In the genomic region with DNA sequence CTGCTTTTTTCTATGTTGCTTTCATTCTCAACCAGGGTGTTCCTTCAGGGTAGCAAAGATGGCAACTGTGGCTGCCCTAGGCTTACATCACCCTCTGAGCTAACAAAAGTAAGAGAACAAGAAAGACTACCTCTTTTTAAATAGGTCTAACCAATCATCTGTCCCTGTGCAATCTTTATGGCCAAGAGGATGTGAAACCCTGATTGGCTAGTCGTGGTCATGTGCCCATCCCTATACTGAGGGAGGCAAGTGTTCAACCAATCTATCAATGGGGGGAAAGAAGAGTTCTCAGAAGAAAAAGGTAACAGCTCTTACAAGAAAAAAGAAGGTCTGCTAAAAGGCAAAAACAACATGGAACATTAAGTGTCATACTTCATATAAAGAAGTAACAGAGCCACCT, we compare ENCODE assay signal across 29 cellular contexts. TPM values are rescaled to one million over a fixed set of nuclear protein-coding genes. Genes with fewer than 3 reads are reported as not detected.
DNase-seq lines count a peak whose midpoint lies in the region; ATAC-seq and TF ChIP-seq lines count a peak whose summit lies in the region.
"Had no signal": no experiment of that assay in that cellular context is flagged by ENCODE, and none has a peak within 500 bp of the region (broad histone marks: within the 10 kb centered on the region; RNA-seq: fewer than 3 reads in every experiment).

No MANE protein-coding gene starts in this region.

- WGBS in neuronal stem cell (ENCODE audit: extremely low coverage in 2 of 2, insufficient read length in 2 of 2, insufficient replicate concordance in 1 of 2), 2 donors = no CpG with 5 or more reads among the region's 1 CpG

- H4K91ac ChIP-seq in neuronal stem cell (ENCODE audit: low read depth, low read length, poor library complexity) = no peak overlapping the region

- no peak overlapping the region for H3K4me3 ChIP-seq in OCI-LY3 (ENCODE audit: low read length)
- H3K4me3 ChIP-seq in neural progenitor cell = no peak overlapping the region
- H3K4me3 ChIP-seq in neuronal stem cell (ENCODE audit: low read length in 2 of 2) = no peak overlapping the region
- H3K4me3 ChIP-seq: ascending aorta, esophagus squamous epithelium, HAP-1, left lung, Peyer's patch, skin epidermis had no signal

- H3K27ac ChIP-seq in OCI-LY3 (ENCODE audit: low read length) (peak overlapping the region; percentile 84), neural progenitor cell (no peak overlapping the region), neuronal stem cell (replicated peaks; ENCODE audit: low read length) (no peak overlapping the region)
- H3K27ac ChIP-seq: ascending aorta, esophagus squamous epithelium, left lung, Peyer's patch, skin epidermis had no signal

- no peaks in the 10 kb centered on the region for H3K36me3 ChIP-seq in OCI-LY3 (replicated peaks; ENCODE audit: low read depth, low read length)
- H3K36me3 ChIP-seq in neural progenitor cell = no peaks in the 10 kb centered on the region
- no peaks in the 10 kb centered on the region for H3K36me3 ChIP-seq in neuronal stem cell (replicated peaks in 1 of 2; ENCODE audit: control insufficient read depth in 2 of 2, insufficient read depth in 2 of 2, low read length in 2 of 2)
- H3K36me3 ChIP-seq: ascending aorta, esophagus squamous epithelium, HAP-1, left lung, Peyer's patch had no signal

- peaks cover 86% of the 10 kb centered on the region for H3K4me1 ChIP-seq in OCI-LY3 (ENCODE audit: low read length)
- no peaks in the 10 kb centered on the region for H3K4me1 ChIP-seq in neural progenitor cell
- H3K4me1 ChIP-seq in neuronal stem cell (ENCODE audit: control insufficient read depth in 2 of 2, insufficient read depth in 1 of 2, low read depth in 1 of 2, low read length in 2 of 2) = no peaks in the 10 kb centered on the region
- H3K4me1 ChIP-seq: ascending aorta, HAP-1, left lung, Peyer's patch had no signal

- H2AFZ ChIP-seq in OCI-LY3 (ENCODE audit: low read depth, low read length) (peak overlapping the region; percentile 17; the same call in 1 of the 2 replicates), neural progenitor cell (replicated peaks) (peak overlapping the region; percentile 71), neuronal stem cell (ENCODE audit: low read length) (no peak overlapping the region)

- H3K9me3 Mint-ChIP-seq in neural progenitor cell = no peaks in the 10 kb centered on the region
- H3K9me3 Mint-ChIP-seq: activated naive CD4-positive, alpha-beta T cell treated with anti-CD3 and anti-CD28 coated beads, Interleukin-2, amount 50 U/mL, for 72 hours; activated T-cell treated with anti-CD3 and anti-CD28 coated beads, Interleukin-2, amount 50 U/mL, for 72 hours; CD4-positive, alpha-beta memory T cell; mesothelial cell of epicardium; T-helper 1 cell treated with Interleukin-12 subunit alpha and Interleukin-12 subunit beta and Interleukin-4 antibody, amounts not matched to agents 30 μg/mL and 1 μg/mL, for 36 hours; type B pancreatic cell had no signal

- H3K9ac ChIP-seq in OCI-LY3 (ENCODE audit: low read length) = peak overlapping the region; percentile 28; the same call in 1 of the 2 replicates
- no peak overlapping the region for H3K9ac ChIP-seq in neural progenitor cell
- no peak overlapping the region for H3K9ac ChIP-seq in neuronal stem cell (ENCODE audit: low read depth, low read length, poor library complexity)

- no peak overlapping the region for H3K14ac ChIP-seq in neuronal stem cell (ENCODE audit: low read length)

- peaks cover 13% of the 10 kb centered on the region for H3K4me1 Mint-ChIP-seq in neural progenitor cell
- H3K4me1 Mint-ChIP-seq: CD4-positive, alpha-beta memory T cell; naive thymus-derived CD4-positive, alpha-beta T cell had no signal

- no peaks in the 10 kb centered on the region for H3K9me3 ChIP-seq in OCI-LY3 (ENCODE audit: insufficient read depth, low read length)
- H3K9me3 ChIP-seq in neural progenitor cell (ENCODE audit: low read depth) = no peaks in the 10 kb centered on the region
- H3K9me3 ChIP-seq in neuronal stem cell (replicated peaks in 1 of 2; ENCODE audit: control insufficient read depth in 2 of 2, insufficient read depth in 1 of 2, low read depth in 1 of 2, low read length in 2 of 2) = no peaks in the 10 kb centered on the region
- H3K9me3 ChIP-seq: ascending aorta, esophagus squamous epithelium, HAP-1, left lung, Peyer's patch had no signal

- H2BK15ac ChIP-seq in neuronal stem cell (ENCODE audit: low read length) = no peak overlapping the region

- no peak overlapping the region for H3K18ac ChIP-seq in neuronal stem cell (ENCODE audit: low read length)

- no peak overlapping the region for H3K23ac ChIP-seq in neuronal stem cell (ENCODE audit: low read depth, low read length, poor library complexity)

- peaks cover 4% of the 10 kb centered on the region for H3F3A ChIP-seq in neural progenitor cell (ENCODE audit: low read depth)

- TF ChIP-seq CTCF in OCI-LY3 (IDR thresholded peaks at IDR 0.05; ENCODE audit: low read depth, low read length) = no peak
- TF ChIP-seq CTCF in neural progenitor cell (IDR thresholded peaks at IDR 0.05) = no peak

- H3K4me2 ChIP-seq in OCI-LY3 (ENCODE audit: low read length) (peak overlapping the region; percentile 39), neural progenitor cell (no peak overlapping the region), neuronal stem cell (ENCODE audit: insufficient read depth, low read length, poor library complexity, severe bottlenecking) (no peak overlapping the region)

- H3K4ac ChIP-seq in neuronal stem cell (ENCODE audit: low read length) = no peak overlapping the region

- no peaks in the 10 kb centered on the region for H4K20me1 ChIP-seq in OCI-LY3 (ENCODE audit: insufficient read depth, low read length)
- H4K20me1 ChIP-seq in neural progenitor cell (ENCODE audit: low read depth) = no peaks in the 10 kb centered on the region

- H4K8ac ChIP-seq in neuronal stem cell (ENCODE audit: low read depth, low read length) = no peak overlapping the region

- no peak overlapping the region for H2BK12ac ChIP-seq in neuronal stem cell (ENCODE audit: low read length)

- H2BK120ac ChIP-seq in neuronal stem cell (ENCODE audit: low read depth, low read length) = no peak overlapping the region

- H3K79me2 ChIP-seq in OCI-LY3 (ENCODE audit: low read length) = no peaks in the 10 kb centered on the region
- no peaks in the 10 kb centered on the region for H3K79me2 ChIP-seq in neural progenitor cell (ENCODE audit: low read depth)

- H3K36me3 Mint-ChIP-seq in neural progenitor cell = no peaks in the 10 kb centered on the region
- H3K36me3 Mint-ChIP-seq: activated naive CD4-positive, alpha-beta T cell treated with anti-CD3 and anti-CD28 coated beads, Interleukin-2, amount 50 U/mL, for 72 hours; CD4-positive, alpha-beta memory T cell; IgD-negative memory B cell; mesothelial cell of epicardium; naive thymus-derived CD4-positive, alpha-beta T cell; type B pancreatic cell had no signal

- H3K79me1 ChIP-seq in neuronal stem cell (ENCODE audit: low read depth, low read length) = no peaks in the 10 kb centered on the region

- peaks cover 3% of the 10 kb centered on the region for H3K27me3 Mint-ChIP-seq in neural progenitor cell (ENCODE audit: insufficient read depth, low read depth)
- H3K27me3 Mint-ChIP-seq: CD4-positive, alpha-beta memory T cell; type B pancreatic cell had no signal

- H3K4me3 Mint-ChIP-seq in neural progenitor cell = no peak overlapping the region
- H3K4me3 Mint-ChIP-seq: activated T-cell treated with anti-CD3 and anti-CD28 coated beads, Interleukin-2, amount 50 U/mL, for 72 hours; CD4-positive, alpha-beta memory T cell; IgD-negative memory B cell; mesothelial cell of epicardium; naive thymus-derived CD4-positive, alpha-beta T cell; T-helper 1 cell treated with Interleukin-12 subunit alpha and Interleukin-12 subunit beta and Interleukin-4 antibody, amounts not matched to agents 30 μg/mL and 1 μg/mL, for 36 hours; type B pancreatic cell had no signal

- H2AK5ac ChIP-seq in neuronal stem cell (ENCODE audit: low read depth, low read length) = no peak overlapping the region

- ATAC-seq in HG03469 (IDR thresholded peaks at IDR 0.05; ENCODE audit: unreplicated experiment) (peak; percentile 29), HG03097 (IDR thresholded peaks at IDR 0.05; ENCODE audit: low FRiP score, unreplicated experiment) (no peak)
- ATAC-seq: activated naive CD4-positive, alpha-beta T cell treated with anti-CD3 and anti-CD28 coated beads, Interleukin-2, amount 50 U/mL, for 72 hours; activated T-cell treated with anti-CD3 and anti-CD28 coated beads, Interleukin-2, amount 50 U/mL, for 72 hours; left lung; naive thymus-derived CD4-positive, alpha-beta T cell had no signal

- H3K27ac Mint-ChIP-seq in neural progenitor cell = no peak overlapping the region
- H3K27ac Mint-ChIP-seq: activated naive CD4-positive, alpha-beta T cell treated with anti-CD3 and anti-CD28 coated beads, Interleukin-2, amount 50 U/mL, for 72 hours; activated T-cell treated with anti-CD3 and anti-CD28 coated beads, Interleukin-2, amount 50 U/mL, for 72 hours; CD4-positive, alpha-beta memory T cell; naive thymus-derived CD4-positive, alpha-beta T cell; T-helper 1 cell treated with Interleukin-12 subunit alpha and Interleukin-12 subunit beta and Interleukin-4 antibody, amounts not matched to agents 30 μg/mL and 1 μg/mL, for 36 hours; type B pancreatic cell had no signal

- DNase-seq in NCI-H510A treated with DMSO at 0.1 percent for 48 hours (lab: John Stamatoyannopoulos, UW) (peak; percentile 16), NCI-H510A (lab: John Stamatoyannopoulos, UW) (no peak), neural progenitor cell (ENCODE audit: low spot score) (no peak), neuronal stem cell (ENCODE audit: low spot score) (no peak)
- no peak for DNase-seq in activated naive CD4-positive, alpha-beta T cell (lab: John Stamatoyannopoulos, UW)
- DNase-seq: activated CD4-positive, alpha-beta T cell treated with anti-CD3 and anti-CD28 coated beads for 4 hours; activated T-cell treated with anti-CD3 and anti-CD28 coated beads, Interleukin-2, amount 50 U/mL, for 72 hours; AML-193; CD4-positive, alpha-beta memory T cell; DMS153; esophagus squamous epithelium; hippocampal formation; left lung; naive thymus-derived CD4-positive, alpha-beta T cell; NCI-H1417 treated with DMSO at 0.1 percent for 48 hours; NCI-H2107; NCI-H526 treated with DMSO at 0.1 percent for 48 hours; Peyer's patch had no signal

- H3K27me3 ChIP-seq in OCI-LY3 (ENCODE audit: low read depth, low read length) (no peaks in the 10 kb centered on the region), neural progenitor cell (no peaks in the 10 kb centered on the region), neuronal stem cell (ENCODE audit: control insufficient read depth in 3 of 3, insufficient read depth in 3 of 3, low read depth in 1 of 3, low read length in 3 of 3) (no peaks in the 10 kb centered on the region)
- H3K27me3 ChIP-seq: ascending aorta, esophagus squamous epithelium, left lung, Peyer's patch had no signal

- no peak overlapping the region for H2BK5ac ChIP-seq in neuronal stem cell (ENCODE audit: low read length)

RNA-seq across cellular contexts. Expression of a gene that starts 11.7 kb away (rescaled TPM):
- total RNA-seq in neural progenitor cell (ENCODE audit: low replicate concordance) = 4.8 and 5.4 TPM in 2 replicates
- polyA plus RNA-seq in neuronal stem cell (2013, experiment 1 of 2) = 10.4 TPM
- 10.8 TPM for polyA plus RNA-seq in neuronal stem cell (2013, experiment 2 of 2)
- total RNA-seq: activated naive CD4-positive, alpha-beta T cell treated with anti-CD3 and anti-CD28 coated beads, Interleukin-2, amount 50 U/mL, for 72 hours; activated T-cell treated with anti-CD3 and anti-CD28 coated beads, Interleukin-2, amount 50 U/mL, for 72 hours; CD4-positive, alpha-beta memory T cell had no signal
- polyA plus RNA-seq: CD4-positive, alpha-beta memory T cell; IgD-negative memory B cell; naive thymus-derived CD4-positive, alpha-beta T cell had no signal
